18 cellular contexts compared by ENCODE assay signal in the genomic region with DNA sequence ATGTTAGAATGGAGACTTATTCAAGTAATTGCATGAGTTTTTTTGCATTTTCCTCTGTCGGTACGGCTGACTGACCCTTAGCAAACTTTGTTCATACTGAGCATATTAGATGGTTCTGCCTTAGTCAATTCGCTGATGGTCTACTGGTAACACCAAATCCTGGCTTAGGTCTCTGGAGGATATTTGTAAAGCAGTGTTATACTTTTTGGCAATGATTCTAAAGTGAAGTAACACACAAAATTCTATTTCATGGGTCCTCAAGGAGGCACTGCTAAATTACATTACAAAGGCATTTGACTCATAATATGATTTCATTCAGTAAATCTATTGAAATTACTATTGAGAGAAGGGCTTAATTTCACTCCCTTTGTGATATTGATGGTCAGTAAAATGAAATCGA.
"Had no signal": no experiment of that assay in that cellular context is flagged by ENCODE, and none has a peak within 500 bp of the region (broad histone marks: within the 10 kb centered on the region; RNA-seq: fewer than 3 reads in every experiment).

No MANE protein-coding gene starts in this region.

- H3K4me1 Mint-ChIP-seq: activated naive CD4-positive, alpha-beta T cell treated with anti-CD3 and anti-CD28 coated beads, Interleukin-2, amount 50 U/mL, for 24 hours had no signal

- H3K4me3 Mint-ChIP-seq: activated CD8-positive, alpha-beta T cell treated with anti-CD3 and anti-CD28 coated beads for 36 hours; activated naive CD4-positive, alpha-beta T cell treated with anti-CD3 and anti-CD28 coated beads, Interleukin-2, amount 50 U/mL, for 24 hours; activated T-cell treated with anti-CD3 and anti-CD28 coated beads, Interleukin-2, amount 50 U/mL, for 4 hours; natural killer cell treated with Interleukin-12 subunit alpha and Interleukin-12 subunit beta and Interleukin-15 and Interleukin-18, amount 100 ng/mL, for 72 hours; type B pancreatic cell; WTC11 had no signal

- H3K27ac ChIP-seq: foreskin keratinocyte, skin epidermis had no signal

- H3K27me3 ChIP-seq: foreskin keratinocyte had no signal

- H3K36me3 Mint-ChIP-seq: activated naive CD4-positive, alpha-beta T cell treated with anti-CD3 and anti-CD28 coated beads, Interleukin-2, amount 50 U/mL, for 24 hours; natural killer cell treated with Interleukin-12 subunit alpha and Interleukin-12 subunit beta and Interleukin-15 and Interleukin-18, amount 100 ng/mL, for 72 hours had no signal

- H3K27ac Mint-ChIP-seq: activated CD8-positive, alpha-beta T cell treated with anti-CD3 and anti-CD28 coated beads for 36 hours; activated naive CD4-positive, alpha-beta T cell treated with anti-CD3 and anti-CD28 coated beads, Interleukin-2, amount 50 U/mL, for 24 hours; natural killer cell treated with Interleukin-12 subunit alpha and Interleukin-12 subunit beta and Interleukin-15 and Interleukin-18, amount 100 ng/mL, for 72 hours; WTC11 had no signal

- DNase-seq: activated CD4-positive, alpha-beta T cell treated with anti-CD3 and anti-CD28 coated beads for 4 hours; activated CD8-positive, alpha-beta T cell treated with anti-CD3 and anti-CD28 coated beads for 36 hours; activated effector memory CD4-positive, alpha-beta T cell treated with anti-CD3 and anti-CD28 coated beads, Interleukin-2, amount 50 U/mL, for 16 hours; activated T-cell treated with anti-CD3 and anti-CD28 coated beads, Interleukin-2, amount 50 U/mL, for 4 hours; amygdala; dermis blood vessel endothelial cell; foreskin keratinocyte; mesendoderm; nucleus accumbens; stimulated activated CD4-positive, alpha-beta T cell treated with anti-CD3 and anti-CD28 coated beads, Interleukin-15, amount 100 ng/mL, for 24 hours; stimulated activated CD4-positive, alpha-beta T cell treated with anti-CD3 and anti-CD28 coated beads, Interleukin-4, amount 100 ng/mL, for 24 hours; stimulated activated naive CD4-positive, alpha-beta T cell; T-helper 2 cell had no signal

- H3K4me3 ChIP-seq: skin epidermis had no signal

- H3K9me3 Mint-ChIP-seq: activated CD8-positive, alpha-beta T cell treated with anti-CD3 and anti-CD28 coated beads for 36 hours; activated naive CD4-positive, alpha-beta T cell treated with anti-CD3 and anti-CD28 coated beads, Interleukin-2, amount 50 U/mL, for 24 hours; activated T-cell treated with anti-CD3 and anti-CD28 coated beads, Interleukin-2, amount 50 U/mL, for 4 hours; natural killer cell treated with Interleukin-12 subunit alpha and Interleukin-12 subunit beta and Interleukin-15 and Interleukin-18, amount 100 ng/mL, for 72 hours had no signal

- ATAC-seq: activated CD8-positive, alpha-beta T cell treated with anti-CD3 and anti-CD28 coated beads for 36 hours; activated T-cell treated with anti-CD3 and anti-CD28 coated beads, Interleukin-2, amount 50 U/mL, for 4 hours; foreskin keratinocyte; natural killer cell treated with Interleukin-12 subunit alpha and Interleukin-12 subunit beta and Interleukin-15 and Interleukin-18, amount 100 ng/mL, for 72 hours; WTC11 had no signal

- H3K27me3 Mint-ChIP-seq: type B pancreatic cell had no signal
